In the genomic region with DNA sequence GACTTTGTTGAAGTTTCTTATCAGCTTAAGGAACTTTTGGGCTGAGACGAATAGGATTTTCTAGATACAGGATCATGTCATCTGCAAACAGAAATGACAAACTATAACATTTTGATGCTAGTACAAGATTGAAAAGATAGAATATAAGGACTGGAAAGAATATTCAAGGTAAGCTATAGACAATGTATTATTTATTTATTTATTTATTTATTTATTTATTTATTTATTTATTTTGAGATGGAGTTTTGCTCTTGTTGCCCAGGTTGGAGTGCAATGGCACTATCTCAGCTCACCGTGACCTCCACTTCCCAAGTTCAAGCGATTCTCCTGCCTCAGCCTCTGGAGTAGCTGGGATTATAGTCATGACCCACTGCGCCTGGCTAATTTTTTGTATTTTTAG, we compare ENCODE assay signal across 2 cellular contexts.
DNase-seq lines count a peak whose midpoint lies in the region; ATAC-seq, FAIRE-seq and TF ChIP-seq lines count a peak whose summit lies in the region.
"Not testable (repeated sequence)": the region's sequence is repeated elsewhere in the genome, so short reads cannot be mapped to it uniquely, and the experiment has no call there.

No MANE protein-coding gene starts in this region.

- TF ChIP-seq CTCF in A549 (IDR thresholded peaks at IDR 0.05); HEK293 (tag by site-specific recombination; IDR thresholded peaks at IDR 0.05): not testable (repeated sequence)

- H3K4me1 ChIP-seq in A549; HEK293 (ENCODE audit: control insufficient read depth, insufficient read depth, low read length): not testable (repeated sequence)

- not testable (repeated sequence) for H3K27ac ChIP-seq in A549; HEK293 (ENCODE audit: extremely low read depth, low read depth, low read length)

- not testable (repeated sequence) for H3K36me3 ChIP-seq in HEK293 (ENCODE audit: control insufficient read depth in 2 of 2, insufficient read depth in 1 of 2, low read length in 2 of 2)

- POLR2A ChIA-PET in A549 (lab: Yijun Ruan, JAX); HEK293 (lab: Yijun Ruan, JAX): not testable (repeated sequence)

- H3K9me3 ChIP-seq in A549; HEK293 (ENCODE audit: control insufficient read depth, insufficient read depth, low read depth, low read length): not testable (repeated sequence)

- TF ChIP-seq EP300 in A549 (IDR thresholded peaks at IDR 0.05) = not testable (repeated sequence)

- not testable (repeated sequence) for TF ChIP-seq RAD21 in A549 (conservative IDR thresholded peaks at IDR 0.05 in 1 of 2, IDR thresholded peaks at IDR 0.05 in 1 of 2)

- H3K4me2 ChIP-seq in A549 = not testable (repeated sequence)

- CTCF ChIA-PET in A549 (lab: Yijun Ruan, JAX) = interaction anchor here (1.5 to 2.5 kb wide), 3 partner anchors 9 to 558 kb away, joined by 3 to 5 read pairs (median 4); no protein-coding TSS in a partner anchor
- CTCF ChIA-PET in HEK293 (lab: Yijun Ruan, JAX) = not testable (repeated sequence)

- H3K4me3 ChIP-seq in A549; HEK293 (ENCODE audit: low read depth, low read length): not testable (repeated sequence)

- FAIRE-seq in A549 (lab: Jason Lieb, UNC) = not testable (repeated sequence)

- not testable (repeated sequence) for ATAC-seq in A549

- not testable (repeated sequence) for TF ChIP-seq POLR2A in A549 (IDR thresholded peaks at IDR 0.05; ENCODE audit: low read length)

- not testable (repeated sequence) for DNase-seq in A549 (ENCODE audit: low read depth in 1 of 2, low spot score in 1 of 2)

- 61% methylated on average over 4 of the region's 4 CpGs for WGBS in A549 (ENCODE audit: missing lambda C conversion rate)

TF ChIP-seq in A549, 52 proteins besides CTCF, POLR2A, EP300 and RAD21:
- TF ChIP-seq ZC3H11A (IDR thresholded peaks at IDR 0.05) = peak; percentile 92
TF ChIP-seq in A549: peak in this region for 1; not testable (repeated sequence) for 51.

TF ChIP-seq in HEK293, 187 proteins besides CTCF, POLR2A, EP300 and RAD21:
- TF ChIP-seq ZBTB11 (tag by site-specific recombination; conservative IDR thresholded peaks at IDR 0.05; ENCODE audit: low read depth) = 0 out of 2 replicates have a peak, but pooled peaks have one; percentile 19
- peak; percentile 14; the same call in 1 of the 2 replicates for TF ChIP-seq ZNF555 (tag by site-specific recombination; conservative IDR thresholded peaks at IDR 0.05)
- TF ChIP-seq ZNF426 (tag by site-specific recombination; IDR thresholded peaks at IDR 0.05) = peak; percentile 17; the same call in 1 of the 2 replicates
TF ChIP-seq in HEK293: peak in this region for 3; not testable (repeated sequence) for 184.
